25 cellular contexts compared by ENCODE assay signal in genomic region chr1:193472838-193473398, GRCh38.
"Had no signal": no experiment of that assay in that cellular context is flagged by ENCODE, and none has a peak within 500 bp of the region (broad histone marks: within the 10 kb centered on the region; RNA-seq: fewer than 3 reads in every experiment).

No MANE protein-coding gene starts in this region.

- H3K27ac Mint-ChIP-seq: activated naive CD4-positive, alpha-beta T cell treated with anti-CD3 and anti-CD28 coated beads, Interleukin-2, amount 50 U/mL, for 72 hours; activated T-cell treated with anti-CD3 and anti-CD28 coated beads, Interleukin-2, amount 50 U/mL, for 72 hours; neural progenitor cell; WTC11 had no signal

- H3K36me3 ChIP-seq: colonic mucosa, esophagus squamous epithelium, gastrocnemius medialis, neural progenitor cell, right atrium auricular region, spleen, thoracic aorta, upper lobe of left lung, vagina had no signal

- H3K9me3 Mint-ChIP-seq: neural progenitor cell had no signal

- H3K36me3 Mint-ChIP-seq: neural progenitor cell, WTC11 had no signal

- H3K4me1 Mint-ChIP-seq: neural progenitor cell had no signal

- ATAC-seq: activated naive CD4-positive, alpha-beta T cell treated with anti-CD3 and anti-CD28 coated beads, Interleukin-2, amount 50 U/mL, for 72 hours; activated T-cell treated with anti-CD3 and anti-CD28 coated beads, Interleukin-2, amount 50 U/mL, for 72 hours; gastrocnemius medialis; SK-N-SH treated with all-trans-retinoic acid at 6 μM for 48 hours; WTC11 had no signal

- H3K27me3 ChIP-seq: colonic mucosa, esophagus squamous epithelium, gastrocnemius medialis, neural progenitor cell, right atrium auricular region, spleen, upper lobe of left lung, vagina had no signal

- H3K4me3 ChIP-seq: colonic mucosa, esophagus squamous epithelium, gastrocnemius medialis, neural progenitor cell, right atrium auricular region, spleen, thoracic aorta, upper lobe of left lung, vagina had no signal

- H3K4me1 ChIP-seq: colonic mucosa, esophagus squamous epithelium, gastrocnemius medialis, neural progenitor cell, right atrium auricular region, upper lobe of left lung, vagina had no signal

- H3K4me2 ChIP-seq: neural progenitor cell had no signal

- H3K9ac ChIP-seq: neural progenitor cell had no signal

- H3K4me3 Mint-ChIP-seq: activated T-cell treated with anti-CD3 and anti-CD28 coated beads, Interleukin-2, amount 50 U/mL, for 72 hours; natural killer cell; neural progenitor cell; WTC11 had no signal

- DNase-seq: activated CD4-positive, alpha-beta T cell treated with anti-CD3 and anti-CD28 coated beads, Interleukin-2, amount 50 U/mL, for 1 hour; activated effector memory CD4-positive, alpha-beta T cell treated with anti-CD3 and anti-CD28 coated beads, Interleukin-2, amount 50 U/mL, for 16 hours; activated T-cell treated with anti-CD3 and anti-CD28 coated beads for 4 hours; activated T-cell treated with anti-CD3 and anti-CD28 coated beads, Interleukin-2, amount 50 U/mL, for 72 hours; cerebellar nuclear complex; colonic mucosa; effector CD8-positive, alpha-beta T cell; esophagus squamous epithelium; gastrocnemius medialis; glutamatergic neuron; islet precursor cell; midbrain; natural killer cell; spleen; stimulated activated naive CD4-positive, alpha-beta T cell treated with Interleukin-2 at 50 U/mL for 16 hours; T-helper 2 cell; upper lobe of left lung had no signal

- H3K27ac ChIP-seq: colonic mucosa, epithelial cell of prostate, esophagus squamous epithelium, gastrocnemius medialis, neural progenitor cell, right atrium auricular region, spleen, thoracic aorta, upper lobe of left lung, vagina had no signal

- H3K9me3 ChIP-seq: colonic mucosa, esophagus squamous epithelium, gastrocnemius medialis, right atrium auricular region, spleen, thoracic aorta, upper lobe of left lung, vagina had no signal

- H2AFZ ChIP-seq: neural progenitor cell had no signal
